8 cellular contexts compared by ENCODE assay signal in the genomic region with DNA sequence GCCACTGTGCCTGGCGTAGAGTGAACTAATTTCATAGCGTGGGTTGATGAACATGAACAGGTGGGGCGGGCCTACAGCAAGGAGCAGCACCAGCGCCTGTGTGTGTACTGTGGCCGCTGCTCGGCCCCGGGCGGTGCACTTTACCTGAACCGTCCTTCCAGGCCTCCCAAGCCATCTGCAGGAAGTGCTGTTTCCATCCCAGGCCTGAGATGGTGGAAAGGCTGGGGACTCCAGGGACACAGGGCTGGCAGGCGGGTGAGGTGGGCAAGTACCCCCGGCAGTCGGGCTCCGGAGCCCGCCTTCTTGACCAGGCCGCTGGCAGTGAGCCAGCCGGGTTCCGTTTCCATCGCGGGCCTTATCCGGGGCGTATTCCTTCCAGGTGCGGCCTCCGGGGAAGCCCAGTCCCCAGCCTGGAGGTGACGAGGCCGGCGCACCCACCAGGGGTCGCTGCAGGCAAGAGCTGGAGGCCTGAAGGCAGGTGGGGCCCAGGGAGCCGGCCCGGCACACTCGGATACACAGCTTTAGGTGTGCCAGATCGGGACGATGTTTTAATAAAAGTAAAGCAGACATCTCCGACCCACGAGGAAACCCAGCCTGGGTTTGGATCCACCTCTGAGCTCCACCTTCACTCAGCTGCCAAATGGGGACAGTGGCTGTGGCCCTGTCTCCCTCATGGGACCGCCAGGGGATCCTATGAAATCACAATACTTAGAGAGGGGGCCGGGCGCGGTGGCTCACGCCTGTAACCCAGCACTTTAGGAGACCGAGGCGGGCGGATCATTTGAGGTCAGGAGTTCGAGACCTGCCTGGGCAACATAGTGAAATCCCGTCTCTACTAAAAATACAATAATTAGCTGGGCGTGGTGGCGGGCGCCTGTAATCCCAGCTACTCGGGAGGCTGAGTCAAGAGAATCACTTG.
DNase-seq lines count a peak whose midpoint lies in the region; ATAC-seq and TF ChIP-seq lines count a peak whose summit lies in the region.

No MANE protein-coding gene starts in this region.

- no peak overlapping the region for H3K4me3 ChIP-seq in GM06990 (replicated peaks; ENCODE audit: low read depth, low read length)

- peak; percentile 95 for TF ChIP-seq CTCF in GM06990 (IDR thresholded peaks at IDR 0.05; ENCODE audit: insufficient read depth, low read length, poor library complexity, severe bottlenecking)

- H3K36me3 ChIP-seq in GM06990 (ENCODE audit: control insufficient read depth, insufficient read depth, low read length) = no peaks in the 10 kb centered on the region

- H3K27ac ChIP-seq in caudate nucleus (ENCODE audit: low read depth, low read length) = peak overlapping the region; percentile 36

- peaks cover 2% of the 10 kb centered on the region for H3K27me3 ChIP-seq in GM06990 (replicated peaks; ENCODE audit: control insufficient read depth, insufficient read depth, low read length)

- peak; percentile 76 to 78 for ATAC-seq in activated CD4-positive, CD25-positive, alpha-beta regulatory T cell treated with anti-CD3 and anti-CD28 coated beads, Interleukin-2, amount 50 U/mL, for 24 hours

- DNase-seq in GM06990 (ENCODE audit: extremely low read depth, insufficient read length) (peak; percentile 71), HCEC 1CT (peak; percentile 5), NCI-H187 (lab: John Stamatoyannopoulos, UW) (peak; percentile 87 to 96), caudate nucleus (lab: John Stamatoyannopoulos, UW) (peak in 51 of 61 donors; percentile 10 to 86 (median 50)), medulla oblongata (ENCODE audit: extremely low spot score) (peak; percentile 19), GDM1 (lab: John Stamatoyannopoulos, UW) (no peak)
- DNase-seq in stimulated activated CD8-positive, alpha-beta memory T cell treated with anti-CD3 and anti-CD28 coated beads, Interleukin-2, amount 100 ng/mL, for 1 hour (ENCODE audit: low read depth in 2 of 2) = peak; percentile 31 to 59
